In genomic region chr1:84573967-84574842, GRCh38 we compare ENCODE assay signal across 8 cellular contexts. TPM values are rescaled to one million over a fixed set of nuclear protein-coding genes. Genes with fewer than 3 reads are reported as not detected.
DNase-seq lines count a peak whose midpoint lies in the region; ATAC-seq and TF ChIP-seq lines count a peak whose summit lies in the region.

CTBS (minus strand) TSS chr1:84574440; CDS start chr1:84574415, 25 bp downstream.

- DNase-seq in NCI-H1694 treated with DMSO at 0.1 percent for 48 hours (lab: John Stamatoyannopoulos, UW) (peak; percentile 36), T-helper 22 cell (ENCODE audit: low read depth) (peak; percentile 77), astrocyte of the cerebellum (ENCODE audit: low read depth) (no peak), hepatic stellate cell (ENCODE audit: low spot score) (peak; percentile 89), aorta (peak; percentile 93 to 97)

- no peaks in the 10 kb centered on the region for H3K9me3 ChIP-seq in aorta (ENCODE audit: control insufficient read depth, low read length)

- peak; percentile 98 for TF ChIP-seq POLR2A in GM18505 (IDR thresholded peaks at IDR 0.05; ENCODE audit: borderline replicate concordance, extremely low read depth, insufficient read depth, insufficient read length)

- H3K27ac ChIP-seq in rectal smooth muscle tissue (ENCODE audit: low read depth, low read length): peak within 1 kb of the TSS; percentile 98
- H3K27ac ChIP-seq in aorta (ENCODE audit: low read depth in 1 of 2, low read length in 2 of 2): peak within 1 kb of the TSS; percentile 70 to 98

- intact Hi-C loops in aorta (cut with DNase I): loop anchor here (2.0 to 5.0 kb wide), 4 partner anchors 23 to 67 kb away; partner anchors contain the start of genes GNG5 (in 2 of the 2) and SPATA1 (in 2 of the 2)

- in situ Hi-C loops in astrocyte of the cerebellum (cut with HindIII; ENCODE audit: low sequenced_read_pairs): no loop called here

- H3K4me1 ChIP-seq in rectal smooth muscle tissue (ENCODE audit: control insufficient read depth, insufficient read depth, low read length) (no peaks in the 10 kb centered on the region), aorta (ENCODE audit: control insufficient read depth in 1 of 2, insufficient read depth in 2 of 2, low read length in 2 of 2) (peaks cover 2 to 4% of the 10 kb centered on the region in 2 donors)

- H3K27me3 ChIP-seq in rectal smooth muscle tissue (ENCODE audit: control insufficient read depth, insufficient read depth, low read length) (no peaks in the 10 kb centered on the region), aorta (ENCODE audit: control insufficient read depth in 1 of 2, insufficient read depth in 2 of 2, low read length in 1 of 2) (no peaks in the 10 kb centered on the region)

- peak; percentile 89 for ATAC-seq in GM18505 (IDR thresholded peaks at IDR 0.05; ENCODE audit: unreplicated experiment)
- peak; percentile 77 for ATAC-seq in HG02938 (IDR thresholded peaks at IDR 0.05; ENCODE audit: unreplicated experiment)
- ATAC-seq in aorta (ENCODE audit: low FRiP score): peak; percentile 98

- TF ChIP-seq CTCF in astrocyte of the cerebellum (IDR thresholded peaks at IDR 0.05; ENCODE audit: low read depth, low read length, missing control alignments): no peak

- H3K36me3 ChIP-seq in rectal smooth muscle tissue (ENCODE audit: control insufficient read depth, insufficient read depth, low read length): no peaks in the 10 kb centered on the region
- H3K36me3 ChIP-seq in aorta (ENCODE audit: control insufficient read depth in 1 of 2, insufficient read depth in 2 of 2, low read length in 1 of 2): no peaks in the 10 kb centered on the region

- WGBS in aorta, 2 donors: 1% methylated on average over 54 to 67 of the region's 67 CpGs

- H3K9ac ChIP-seq in rectal smooth muscle tissue (ENCODE audit: low read length): peak within 1 kb of the TSS; percentile 94

- H3K4me3 ChIP-seq in astrocyte of the cerebellum (ENCODE audit: low read depth, low read length): peak within 1 kb of the TSS; percentile 63
- peak within 1 kb of the TSS; percentile 82 for H3K4me3 ChIP-seq in rectal smooth muscle tissue (ENCODE audit: low read length)
- H3K4me3 ChIP-seq in aorta (ENCODE audit: low read length in 2 of 2): peak within 1 kb of the TSS; percentile 47 to 97

RNA-seq across cellular contexts. Expression of gene CTBS, which starts in this region (rescaled TPM):
- 10 to 100 TPM; 24.2 to 27.9 TPM for total RNA-seq in aorta
- 10 to 100 TPM; 25.2 to 25.9 TPM for polyA plus RNA-seq in aorta
